In the genomic region with DNA sequence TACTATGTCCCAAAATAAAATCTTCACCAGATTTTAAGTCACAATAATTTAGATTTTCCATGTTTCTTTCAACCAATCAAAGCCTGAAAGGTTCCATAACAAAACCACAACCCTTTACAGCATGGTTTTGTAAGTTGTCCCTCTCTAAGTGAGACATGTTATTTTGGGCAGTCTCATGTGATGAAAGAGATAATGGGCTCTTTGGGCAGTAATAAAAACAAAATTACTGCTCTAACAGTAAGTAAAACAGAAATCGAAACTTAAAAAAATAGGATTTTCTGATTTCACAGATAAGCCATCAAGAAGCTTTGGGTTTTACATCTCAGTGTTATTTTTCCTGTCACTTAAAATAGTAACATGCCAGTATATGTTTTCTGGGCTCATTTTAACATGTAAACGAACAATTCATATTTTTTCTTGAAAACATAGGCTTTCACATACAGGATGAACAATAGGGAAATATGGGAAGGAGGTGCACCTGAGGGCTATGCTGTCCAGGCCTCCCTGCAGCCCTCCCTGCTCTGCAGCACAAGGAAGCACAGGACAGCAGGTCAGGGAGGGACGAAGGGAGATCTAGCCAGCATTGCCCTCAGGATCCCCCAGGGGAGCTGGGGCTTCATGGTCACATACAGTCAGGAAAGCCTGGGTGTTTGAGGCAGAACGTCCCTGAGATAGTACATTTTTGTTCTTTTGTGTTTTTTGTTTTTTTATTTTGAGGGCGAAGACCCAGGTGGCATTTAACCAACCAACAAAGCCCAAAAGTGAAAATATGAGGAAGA, we compare ENCODE assay signal across 20 cellular contexts.
DNase-seq lines count a peak whose midpoint lies in the region; ATAC-seq and TF ChIP-seq lines count a peak whose summit lies in the region.
"Had no signal": no experiment of that assay in that cellular context is flagged by ENCODE, and none has a peak within 500 bp of the region (broad histone marks: within the 10 kb centered on the region; RNA-seq: fewer than 3 reads in every experiment).

No MANE protein-coding gene starts in this region.

- H3K9ac ChIP-seq in KMS-11 = no peak overlapping the region; the same call in 1 of the 2 replicates

- H2AFZ ChIP-seq in ACC112 (ENCODE audit: low read length, unreplicated experiment) (no peak overlapping the region), KMS-11 (ENCODE audit: low read depth) (peak overlapping the region; percentile 28; the same call in 1 of the 2 replicates)

- peak overlapping the region; percentile 49 for H3K4me2 ChIP-seq in KMS-11

- H3K79me2 ChIP-seq in ACC112 (ENCODE audit: control insufficient read depth, insufficient read depth, low read length, unreplicated experiment) (no peaks in the 10 kb centered on the region), KMS-11 (ENCODE audit: insufficient read depth, low read depth) (no peaks in the 10 kb centered on the region)

- no peaks in the 10 kb centered on the region for H4K20me1 ChIP-seq in KMS-11 (ENCODE audit: insufficient read depth)

- TF ChIP-seq CTCF in KMS-11 (conservative IDR thresholded peaks at IDR 0.05; ENCODE audit: low read depth, low read length) (no peak), coronary artery (IDR thresholded peaks at IDR 0.05) (no peak)

- H3K36me3 ChIP-seq in ACC112 (ENCODE audit: insufficient read depth, low read length) = no peaks in the 10 kb centered on the region
- no peaks in the 10 kb centered on the region for H3K36me3 ChIP-seq in KMS-11 (ENCODE audit: insufficient read depth)

- DNase-seq in OCI-M1 (lab: John Stamatoyannopoulos, UW) (peak; percentile 30), coronary artery (ENCODE audit: low spot score) (no peak), EL (no peak)
- DNase-seq: CD4-positive, CD25-positive, alpha-beta regulatory T cell; COR-L47; DMS 273 treated with DMSO at 0.1 percent for 48 hours; GF-D8; NCI-H1105; NCI-H2081; NCI-H446 treated with DMSO at 0.1 percent for 48 hours; NCI-H69; PC-3; SIG-M5 had no signal

- H3K27ac ChIP-seq in ACC112 (ENCODE audit: low read depth, low read length) (no peak overlapping the region), KMS-11 (no peak overlapping the region), coronary artery (peak overlapping the region in 1 of 2 donors; percentile 17)
- H3K27ac ChIP-seq: 22Rv1, RWPE1 had no signal

- H3K4me1 ChIP-seq in ACC112 (ENCODE audit: control insufficient read depth, insufficient read depth, low read length, unreplicated experiment) (peaks cover 6% of the 10 kb centered on the region), KMS-11 (ENCODE audit: low read depth, poor library complexity, severe bottlenecking) (peaks cover 20% of the 10 kb centered on the region)

- no peak for ATAC-seq in HG02870 (IDR thresholded peaks at IDR 0.05; ENCODE audit: unreplicated experiment)
- ATAC-seq in HG03378 (IDR thresholded peaks at IDR 0.05; ENCODE audit: unreplicated experiment) = no peak
- no peak for ATAC-seq in HG02938 (IDR thresholded peaks at IDR 0.05; ENCODE audit: unreplicated experiment)
- ATAC-seq: PC-3 had no signal

- H3K4me3 ChIP-seq in ACC112 (ENCODE audit: low read depth, low read length) (peak overlapping the region; percentile 15; the same call in 1 of the 2 replicates), KMS-11 (IDR thresholded peaks at IDR 0.05; ENCODE audit: insufficient read depth, low read depth, low read length) (no peak overlapping the region), coronary artery (peak overlapping the region; percentile 6)

- H3K27me3 ChIP-seq in ACC112 (ENCODE audit: insufficient read depth, low read length) = no peaks in the 10 kb centered on the region
- H3K27me3 ChIP-seq in KMS-11 (ENCODE audit: insufficient read depth, low read depth) = no peaks in the 10 kb centered on the region
